ENCODE assay signal across 1 cellular context in the genomic region with DNA sequence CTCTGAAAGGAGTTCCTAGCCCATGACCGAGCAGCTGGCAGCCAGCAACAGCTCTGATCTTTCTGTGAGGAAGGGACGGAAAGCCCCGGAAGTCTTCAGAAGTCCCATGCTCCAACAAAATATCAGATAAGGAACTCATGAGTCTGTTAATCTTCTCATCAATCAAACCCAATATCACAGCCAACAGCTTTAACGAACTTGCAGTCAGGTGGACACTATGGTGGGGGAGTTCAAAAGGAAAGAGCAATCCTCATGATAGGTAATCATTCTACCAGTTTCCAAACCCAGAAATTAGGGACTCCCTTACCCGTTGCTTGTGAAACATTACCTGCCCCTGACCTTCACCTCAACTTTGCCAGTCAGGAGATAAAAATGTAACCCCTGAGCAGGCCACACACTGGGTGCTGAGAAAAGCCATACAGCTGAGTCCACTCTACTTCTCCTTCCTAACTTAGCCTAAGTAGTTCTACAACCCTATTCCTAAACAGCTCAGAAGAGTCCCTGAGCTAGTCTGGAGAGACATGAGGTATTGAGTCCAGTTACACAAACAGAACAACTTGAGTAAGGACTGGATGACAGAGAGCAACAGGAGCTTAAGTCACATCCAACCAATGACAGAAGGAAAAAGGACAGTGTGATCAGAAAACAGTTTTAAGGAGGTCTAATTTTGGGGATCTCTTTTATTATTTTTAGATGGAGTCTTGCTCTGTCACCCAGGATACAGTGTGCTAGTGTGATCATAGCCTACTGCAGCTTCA.
TF ChIP-seq lines count a peak whose summit lies in the region.

No MANE protein-coding gene starts in this region.

TF ChIP-seq in endothelial cell of umbilical vein, 7 proteins besides CTCF, POLR2A, EP300 and RAD21:
- TF ChIP-seq GATA2 (IDR thresholded peaks at IDR 0.05; ENCODE audit: insufficient read depth, insufficient read length, low read depth, low read length) (no peak), POLR2AphosphoS5 (IDR thresholded peaks at IDR 0.05; ENCODE audit: insufficient read depth, low read depth, low read length) (no peak), JUN (IDR thresholded peaks at IDR 0.05; ENCODE audit: borderline replicate concordance, insufficient read depth, insufficient read length, low read depth) (no peak), MYC (IDR thresholded peaks at IDR 0.05; ENCODE audit: low read depth, low read length) (no peak), EZH2 (IDR thresholded peaks at IDR 0.05; ENCODE audit: borderline replicate concordance, low read depth, low read length, severe bottlenecking) (no peak)
- TF ChIP-seq, protein P1, sequence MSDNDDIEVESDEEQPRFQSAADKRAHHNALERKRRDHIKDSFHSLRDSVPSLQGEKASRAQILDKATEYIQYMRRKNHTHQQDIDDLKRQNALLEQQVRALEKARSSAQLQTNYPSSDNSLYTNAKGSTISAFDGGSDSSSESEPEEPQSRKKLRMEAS (IDR thresholded peaks at IDR 0.05; ENCODE audit: insufficient read depth, insufficient read length), result no peak
TF ChIP-seq in endothelial cell of umbilical vein: peak in this region for 0.
